ENCODE assay signal across 1 cellular context in genomic region chr1:200336111-200336845, GRCh38.
TF ChIP-seq lines count a peak whose summit lies in the region.

No MANE protein-coding gene starts in this region.

TF ChIP-seq in HepG2, 621 proteins besides CTCF, POLR2A, EP300 and RAD21 (continued from another document and continues in another):
- TF ChIP-seq, protein P1, sequence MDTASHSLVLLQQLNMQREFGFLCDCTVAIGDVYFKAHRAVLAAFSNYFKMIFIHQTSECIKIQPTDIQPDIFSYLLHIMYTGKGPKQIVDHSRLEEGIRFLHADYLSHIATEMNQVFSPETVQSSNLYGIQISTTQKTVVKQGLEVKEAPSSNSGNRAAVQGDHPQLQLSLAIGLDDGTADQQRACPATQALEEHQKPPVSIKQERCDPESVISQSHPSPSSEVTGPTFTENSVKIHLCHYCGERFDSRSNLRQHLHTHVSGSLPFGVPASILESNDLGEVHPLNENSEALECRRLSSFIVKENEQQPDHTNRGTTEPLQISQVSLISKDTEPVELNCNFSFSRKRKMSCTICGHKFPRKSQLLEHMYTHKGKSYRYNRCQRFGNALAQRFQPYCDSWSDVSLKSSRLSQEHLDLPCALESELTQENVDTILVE (CRISPR knock-in tag; IDR thresholded peaks at IDR 0.05): no peak
- TF ChIP-seq ZNF430 (CRISPR knock-in tag; IDR thresholded peaks at IDR 0.05) (no peak), ZSCAN29 (CRISPR knock-in tag; conservative IDR thresholded peaks at IDR 0.05) (no peak), MAZ (IDR thresholded peaks at IDR 0.05; ENCODE audit: borderline replicate concordance, low read depth, low read length) (no peak), MAZ (CRISPR knock-in tag; IDR thresholded peaks at IDR 0.05; ENCODE audit: low read depth) (no peak), FOXM1 (CRISPR knock-in tag; IDR thresholded peaks at IDR 0.05) (no peak), HMG20A (CRISPR knock-in tag; IDR thresholded peaks at IDR 0.05; ENCODE audit: borderline replicate concordance) (peak; percentile 52; the same call in 1 of the 2 replicates), PITX1 (CRISPR knock-in tag; IDR thresholded peaks at IDR 0.05) (no peak), NFE2 (CRISPR knock-in tag; IDR thresholded peaks at IDR 0.05) (no peak), ATF3 (CRISPR knock-in tag; IDR thresholded peaks at IDR 0.05) (no peak), MIER3 (CRISPR knock-in tag; IDR thresholded peaks at IDR 0.05; ENCODE audit: borderline replicate concordance) (no peak), NCOA1 (CRISPR knock-in tag; IDR thresholded peaks at IDR 0.05) (no peak), SRSF1 (optimal IDR thresholded peaks at IDR 0.05; ENCODE audit: low read depth, low read length) (no peak), ZNF670 (CRISPR knock-in tag; IDR thresholded peaks at IDR 0.05; ENCODE audit: borderline replicate concordance) (no peak), ZGPAT (CRISPR knock-in tag; IDR thresholded peaks at IDR 0.05) (0 out of 2 replicates have a peak, but pooled peaks have one; percentile 19), TEAD3 (CRISPR knock-in tag; optimal IDR thresholded peaks at IDR 0.05; ENCODE audit: borderline replicate concordance) (peak; percentile 78), ZNF292 (CRISPR knock-in tag; IDR thresholded peaks at IDR 0.05; ENCODE audit: borderline replicate concordance, low read depth) (no peak), THAP9 (CRISPR knock-in tag; IDR thresholded peaks at IDR 0.05; ENCODE audit: borderline replicate concordance) (no peak), RARG (CRISPR knock-in tag; IDR thresholded peaks at IDR 0.05; ENCODE audit: low read depth) (no peak), POLR2AphosphoS2 (IDR thresholded peaks at IDR 0.05; ENCODE audit: low read depth, low read length) (no peak), YEATS2 (CRISPR knock-in tag; IDR thresholded peaks at IDR 0.05; ENCODE audit: borderline replicate concordance) (no peak), PPARG (CRISPR knock-in tag; conservative IDR thresholded peaks at IDR 0.05) (no peak), ZNF841 (CRISPR knock-in tag; IDR thresholded peaks at IDR 0.05; ENCODE audit: borderline replicate concordance) (no peak), SOX5 (CRISPR knock-in tag; IDR thresholded peaks at IDR 0.05; ENCODE audit: borderline replicate concordance) (peak; percentile 78; the same call in 1 of the 2 replicates), HNF1B (CRISPR knock-in tag; IDR thresholded peaks at IDR 0.05) (no peak), FOXA1 (IDR thresholded peaks at IDR 0.05) (no peak), FOXA1 (CRISPR knock-in tag; IDR thresholded peaks at IDR 0.05) (peak; percentile 76; the same call in 1 of the 2 replicates), HNRNPLL (IDR thresholded peaks at IDR 0.05; ENCODE audit: low read depth, low read length, poor library complexity, severe bottlenecking) (no peak), NFKB2 (CRISPR knock-in tag; IDR thresholded peaks at IDR 0.05; ENCODE audit: borderline replicate concordance) (no peak), HOMEZ (CRISPR knock-in tag; IDR thresholded peaks at IDR 0.05; ENCODE audit: low read depth) (no peak), HNF4A (CRISPR knock-in tag; IDR thresholded peaks at IDR 0.05) (no peak), ZNF251 (CRISPR knock-in tag; IDR thresholded peaks at IDR 0.05) (no peak), LRRFIP1 (CRISPR knock-in tag; conservative IDR thresholded peaks at IDR 0.05) (no peak), FOXP1 (IDR thresholded peaks at IDR 0.05) (no peak), FOXP1 (CRISPR knock-in tag; IDR thresholded peaks at IDR 0.05) (peak; percentile 53), RARA (CRISPR knock-in tag; IDR thresholded peaks at IDR 0.05) (peak; percentile 33), KLF12 (CRISPR knock-in tag; IDR thresholded peaks at IDR 0.05; ENCODE audit: borderline replicate concordance) (no peak), ZNF441 (CRISPR knock-in tag; IDR thresholded peaks at IDR 0.05; ENCODE audit: borderline replicate concordance) (no peak), ZFP37 (CRISPR knock-in tag; IDR thresholded peaks at IDR 0.05; ENCODE audit: borderline replicate concordance) (no peak)
- TF ChIP-seq, protein P2, sequence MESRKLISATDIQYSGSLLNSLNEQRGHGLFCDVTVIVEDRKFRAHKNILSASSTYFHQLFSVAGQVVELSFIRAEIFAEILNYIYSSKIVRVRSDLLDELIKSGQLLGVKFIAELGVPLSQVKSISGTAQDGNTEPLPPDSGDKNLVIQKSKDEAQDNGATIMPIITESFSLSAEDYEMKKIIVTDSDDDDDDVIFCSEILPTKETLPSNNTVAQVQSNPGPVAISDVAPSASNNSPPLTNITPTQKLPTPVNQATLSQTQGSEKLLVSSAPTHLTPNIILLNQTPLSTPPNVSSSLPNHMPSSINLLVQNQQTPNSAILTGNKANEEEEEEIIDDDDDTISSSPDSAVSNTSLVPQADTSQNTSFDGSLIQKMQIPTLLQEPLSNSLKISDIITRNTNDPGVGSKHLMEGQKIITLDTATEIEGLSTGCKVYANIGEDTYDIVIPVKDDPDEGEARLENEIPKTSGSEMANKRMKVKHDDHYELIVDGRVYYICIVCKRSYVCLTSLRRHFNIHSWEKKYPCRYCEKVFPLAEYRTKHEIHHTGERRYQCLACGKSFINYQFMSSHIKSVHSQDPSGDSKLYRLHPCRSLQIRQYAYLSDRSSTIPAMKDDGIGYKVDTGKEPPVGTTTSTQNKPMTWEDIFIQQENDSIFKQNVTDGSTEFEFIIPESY (CRISPR knock-in tag; IDR thresholded peaks at IDR 0.05): no peak
- TF ChIP-seq, protein P3, sequence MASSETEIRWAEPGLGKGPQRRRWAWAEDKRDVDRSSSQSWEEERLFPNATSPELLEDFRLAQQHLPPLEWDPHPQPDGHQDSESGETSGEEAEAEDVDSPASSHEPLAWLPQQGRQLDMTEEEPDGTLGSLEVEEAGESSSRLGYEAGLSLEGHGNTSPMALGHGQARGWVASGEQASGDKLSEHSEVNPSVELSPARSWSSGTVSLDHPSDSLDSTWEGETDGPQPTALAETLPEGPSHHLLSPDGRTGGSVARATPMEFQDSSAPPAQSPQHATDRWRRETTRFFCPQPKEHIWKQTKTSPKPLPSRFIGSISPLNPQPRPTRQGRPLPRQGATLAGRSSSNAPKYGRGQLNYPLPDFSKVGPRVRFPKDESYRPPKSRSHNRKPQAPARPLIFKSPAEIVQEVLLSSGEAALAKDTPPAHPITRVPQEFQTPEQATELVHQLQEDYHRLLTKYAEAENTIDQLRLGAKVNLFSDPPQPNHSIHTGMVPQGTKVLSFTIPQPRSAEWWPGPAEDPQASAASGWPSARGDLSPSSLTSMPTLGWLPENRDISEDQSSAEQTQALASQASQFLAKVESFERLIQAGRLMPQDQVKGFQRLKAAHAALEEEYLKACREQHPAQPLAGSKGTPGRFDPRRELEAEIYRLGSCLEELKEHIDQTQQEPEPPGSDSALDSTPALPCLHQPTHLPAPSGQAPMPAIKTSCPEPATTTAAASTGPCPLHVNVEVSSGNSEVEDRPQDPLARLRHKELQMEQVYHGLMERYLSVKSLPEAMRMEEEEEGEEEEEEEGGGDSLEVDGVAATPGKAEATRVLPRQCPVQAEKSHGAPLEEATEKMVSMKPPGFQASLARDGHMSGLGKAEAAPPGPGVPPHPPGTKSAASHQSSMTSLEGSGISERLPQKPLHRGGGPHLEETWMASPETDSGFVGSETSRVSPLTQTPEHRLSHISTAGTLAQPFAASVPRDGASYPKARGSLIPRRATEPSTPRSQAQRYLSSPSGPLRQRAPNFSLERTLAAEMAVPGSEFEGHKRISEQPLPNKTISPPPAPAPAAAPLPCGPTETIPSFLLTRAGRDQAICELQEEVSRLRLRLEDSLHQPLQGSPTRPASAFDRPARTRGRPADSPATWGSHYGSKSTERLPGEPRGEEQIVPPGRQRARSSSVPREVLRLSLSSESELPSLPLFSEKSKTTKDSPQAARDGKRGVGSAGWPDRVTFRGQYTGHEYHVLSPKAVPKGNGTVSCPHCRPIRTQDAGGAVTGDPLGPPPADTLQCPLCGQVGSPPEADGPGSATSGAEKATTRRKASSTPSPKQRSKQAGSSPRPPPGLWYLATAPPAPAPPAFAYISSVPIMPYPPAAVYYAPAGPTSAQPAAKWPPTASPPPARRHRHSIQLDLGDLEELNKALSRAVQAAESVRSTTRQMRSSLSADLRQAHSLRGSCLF (CRISPR knock-in tag; IDR thresholded peaks at IDR 0.05; ENCODE audit: borderline replicate concordance): no peak
- TF ChIP-seq, protein P4, sequence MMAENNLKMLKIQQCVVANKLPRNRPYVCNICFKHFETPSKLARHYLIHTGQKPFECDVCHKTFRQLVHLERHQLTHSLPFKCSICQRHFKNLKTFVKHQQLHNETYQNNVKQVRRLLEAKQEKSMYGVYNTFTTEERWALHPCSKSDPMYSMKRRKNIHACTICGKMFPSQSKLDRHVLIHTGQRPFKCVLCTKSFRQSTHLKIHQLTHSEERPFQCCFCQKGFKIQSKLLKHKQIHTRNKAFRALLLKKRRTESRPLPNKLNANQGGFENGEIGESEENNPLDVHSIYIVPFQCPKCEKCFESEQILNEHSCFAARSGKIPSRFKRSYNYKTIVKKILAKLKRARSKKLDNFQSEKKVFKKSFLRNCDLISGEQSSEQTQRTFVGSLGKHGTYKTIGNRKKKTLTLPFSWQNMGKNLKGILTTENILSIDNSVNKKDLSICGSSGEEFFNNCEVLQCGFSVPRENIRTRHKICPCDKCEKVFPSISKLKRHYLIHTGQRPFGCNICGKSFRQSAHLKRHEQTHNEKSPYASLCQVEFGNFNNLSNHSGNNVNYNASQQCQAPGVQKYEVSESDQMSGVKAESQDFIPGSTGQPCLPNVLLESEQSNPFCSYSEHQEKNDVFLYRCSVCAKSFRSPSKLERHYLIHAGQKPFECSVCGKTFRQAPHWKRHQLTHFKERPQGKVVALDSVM (CRISPR knock-in tag; IDR thresholded peaks at IDR 0.05): no peak
